Comparison of ENCODE assay signal across 43 cellular contexts in genomic region chr7:99855236-99855635, GRCh38. TPM values are rescaled to one million over a fixed set of nuclear protein-coding genes. Genes with fewer than 3 reads are reported as not detected.
"Had no signal": no experiment of that assay in that cellular context is flagged by ENCODE, and none has a peak within 500 bp of the region (broad histone marks: within the 10 kb centered on the region; RNA-seq: fewer than 3 reads in every experiment).

No MANE protein-coding gene starts in this region.

- H3K36me3 ChIP-seq: adrenal gland, ascending aorta, brain microvascular endothelial cell, breast epithelium, cardiac muscle cell had no signal

- H3K9me3 ChIP-seq: adrenal gland, ascending aorta, body of pancreas, breast epithelium had no signal

- H3K27me3 Mint-ChIP-seq: activated naive CD8-positive, alpha-beta T cell treated with anti-CD3 and anti-CD28 coated beads, Interleukin-2, amount 50 U/mL, for 24 hours had no signal

- H3K27ac Mint-ChIP-seq: activated naive CD4-positive, alpha-beta T cell treated with anti-CD3 and anti-CD28 coated beads for 36 hours; activated naive CD4-positive, alpha-beta T cell treated with anti-CD3 and anti-CD28 coated beads, Interleukin-2, amount 10 ng/mL, durations not matched to agents 7 days and 5 days; activated naive CD4-positive, alpha-beta T cell treated with anti-CD3 and anti-CD28 coated beads, Interleukin-2, amount 50 U/mL, for 24 hours; activated naive CD4-positive, alpha-beta T cell treated with anti-CD3 and anti-CD28 coated beads, Interleukin-2, amount 50 U/mL, for 72 hours; activated naive CD8-positive, alpha-beta T cell; activated naive CD8-positive, alpha-beta T cell treated with anti-CD3 and anti-CD28 coated beads for 36 hours; activated naive CD8-positive, alpha-beta T cell treated with anti-CD3 and anti-CD28 coated beads, Interleukin-2, amount 10 ng/mL, durations not matched to agents 7 days and 5 days; activated naive CD8-positive, alpha-beta T cell treated with anti-CD3 and anti-CD28 coated beads, Interleukin-2, amount 50 U/mL, for 24 hours; activated T-cell treated with anti-CD3 and anti-CD28 coated beads, Interleukin-2, amount 50 U/mL, for 24 hours; activated T-cell treated with anti-CD3 and anti-CD28 coated beads, Interleukin-2, amount 50 U/mL, for 72 hours; activated T-helper 1 cell treated with anti-CD3 and anti-CD28 coated beads, Interleukin-12 subunit alpha, Interleukin-12 subunit beta, Interleukin-2, Interleukin-4 antibody, amounts not matched to agents 30 ng/mL and 10 ng/mL and 1 ng/mL, durations not matched to agents 14 hours and 24 hours and 36 hours; activated T-helper 17 cell treated with anti-CD3 and anti-CD28 coated beads, Interleukin-2, amount 50 U/mL, for 72 hours; activated T-helper 2 cell treated with anti-CD3 and anti-CD28 coated beads, Interferon-gamma antibody, Interleukin-2, Interleukin-4, amounts not matched to agents 10 μg/mL and 5 μg/mL and 100 μg/mL, durations not matched to agents 14 hours and 24 hours and 36 hours; brain had no signal

- H3K4me1 Mint-ChIP-seq: activated naive CD4-positive, alpha-beta T cell treated with anti-CD3 and anti-CD28 coated beads, Interleukin-2, amount 10 ng/mL, durations not matched to agents 7 days and 5 days; activated naive CD4-positive, alpha-beta T cell treated with anti-CD3 and anti-CD28 coated beads, Interleukin-2, amount 50 U/mL, for 24 hours; activated naive CD8-positive, alpha-beta T cell treated with anti-CD3 and anti-CD28 coated beads for 36 hours; activated naive CD8-positive, alpha-beta T cell treated with anti-CD3 and anti-CD28 coated beads, Interleukin-2, amount 10 ng/mL, durations not matched to agents 7 days and 5 days; activated naive CD8-positive, alpha-beta T cell treated with anti-CD3 and anti-CD28 coated beads, Interleukin-2, amount 50 U/mL, for 24 hours; activated T-helper 17 cell treated with anti-CD3 and anti-CD28 coated beads, Interleukin-2, amount 50 U/mL, for 72 hours; brain; central memory CD8-positive, alpha-beta T cell had no signal

- H3K4me3 Mint-ChIP-seq: activated naive CD4-positive, alpha-beta T cell treated with anti-CD3 and anti-CD28 coated beads for 36 hours; activated naive CD4-positive, alpha-beta T cell treated with anti-CD3 and anti-CD28 coated beads, Interleukin-2, amount 10 ng/mL, durations not matched to agents 7 days and 5 days; activated naive CD4-positive, alpha-beta T cell treated with anti-CD3 and anti-CD28 coated beads, Interleukin-2, amount 50 U/mL, for 24 hours; activated naive CD8-positive, alpha-beta T cell; activated naive CD8-positive, alpha-beta T cell treated with anti-CD3 and anti-CD28 coated beads for 36 hours; activated naive CD8-positive, alpha-beta T cell treated with anti-CD3 and anti-CD28 coated beads, Interleukin-2, amount 10 ng/mL, durations not matched to agents 7 days and 5 days; activated naive CD8-positive, alpha-beta T cell treated with anti-CD3 and anti-CD28 coated beads, Interleukin-2, amount 50 U/mL, for 24 hours; activated T-cell treated with anti-CD3 and anti-CD28 coated beads, Interleukin-2, amount 50 U/mL, for 24 hours; activated T-cell treated with anti-CD3 and anti-CD28 coated beads, Interleukin-2, amount 50 U/mL, for 4 hours; activated T-cell treated with anti-CD3 and anti-CD28 coated beads, Interleukin-2, amount 50 U/mL, for 72 hours; activated T-helper 1 cell treated with anti-CD3 and anti-CD28 coated beads, Interleukin-12 subunit alpha, Interleukin-12 subunit beta, Interleukin-2, Interleukin-4 antibody, amounts not matched to agents 30 ng/mL and 10 ng/mL and 1 ng/mL, durations not matched to agents 14 hours and 24 hours and 36 hours; activated T-helper 17 cell treated with anti-CD3 and anti-CD28 coated beads, Interleukin-2, amount 50 U/mL, for 72 hours; brain; central memory CD8-positive, alpha-beta T cell had no signal

- FAIRE-seq: astrocyte, bronchial epithelial cell had no signal

- DNase-seq: activated effector memory CD4-positive, alpha-beta T cell treated with anti-CD3 and anti-CD28 coated beads, Interleukin-2, amount 50 U/mL, for 16 hours; activated effector memory CD4-positive, alpha-beta T cell treated with Interleukin-2 at 50 U/mL for 16 hours; activated gamma-delta T cell; activated gamma-delta T cell treated with Interleukin-2 at 50 U/mL for 16 hours; activated naive CD4-positive, alpha-beta T cell; activated naive CD4-positive, alpha-beta T cell treated with anti-CD3 and anti-CD28 coated beads for 36 hours; activated naive CD4-positive, alpha-beta T cell treated with anti-CD3 and anti-CD28 coated beads, Interleukin-2, amount 10 ng/mL, durations not matched to agents 7 days and 5 days; activated naive CD4-positive, alpha-beta T cell treated with anti-CD3 and anti-CD28 coated beads, Interleukin-2, amount 50 U/mL, for 16 hours; activated naive CD4-positive, alpha-beta T cell treated with Interleukin-2 at 50 U/mL for 16 hours; activated naive CD8-positive, alpha-beta T cell treated with anti-CD3 and anti-CD28 coated beads for 36 hours; activated naive CD8-positive, alpha-beta T cell treated with anti-CD3 and anti-CD28 coated beads, Interleukin-2, amount 10 ng/mL, durations not matched to agents 7 days and 5 days; activated naive CD8-positive, alpha-beta T cell treated with anti-CD3 and anti-CD28 coated beads, Interleukin-2, amount 50 U/mL, for 24 hours; activated T-cell treated with anti-CD3 and anti-CD28 coated beads, Interleukin-2, amount 50 U/mL, for 24 hours; activated T-cell treated with anti-CD3 and anti-CD28 coated beads, Interleukin-2, amount 50 U/mL, for 4 hours; activated T-cell treated with anti-CD3 and anti-CD28 coated beads, Interleukin-2, amount 50 U/mL, for 48 hours; activated T-cell treated with anti-CD3 and anti-CD28 coated beads, Interleukin-2, amount 50 U/mL, for 72 hours; adrenal gland; amniotic stem cell; amygdala; anterior cingulate cortex; aorta; body of pancreas; brain microvascular endothelial cell; caudate nucleus; central memory CD4-positive, alpha-beta T cell; cerebellar nuclear complex had no signal

- H3K36me3 Mint-ChIP-seq: activated naive CD4-positive, alpha-beta T cell treated with anti-CD3 and anti-CD28 coated beads, Interleukin-2, amount 10 ng/mL, durations not matched to agents 7 days and 5 days; activated naive CD4-positive, alpha-beta T cell treated with anti-CD3 and anti-CD28 coated beads, Interleukin-2, amount 50 U/mL, for 24 hours; activated naive CD4-positive, alpha-beta T cell treated with anti-CD3 and anti-CD28 coated beads, Interleukin-2, amount 50 U/mL, for 72 hours; activated naive CD8-positive, alpha-beta T cell; activated naive CD8-positive, alpha-beta T cell treated with anti-CD3 and anti-CD28 coated beads for 36 hours; activated naive CD8-positive, alpha-beta T cell treated with anti-CD3 and anti-CD28 coated beads, Interleukin-2, amount 10 ng/mL, durations not matched to agents 7 days and 5 days; brain had no signal

- H3K4me3 ChIP-seq: adrenal gland, ascending aorta, body of pancreas, breast epithelium, cardiac muscle cell had no signal

- H3K27ac ChIP-seq: adrenal gland, ascending aorta, body of pancreas, brain microvascular endothelial cell, breast epithelium, cardiac muscle cell had no signal

- H3K4me1 ChIP-seq: breast epithelium had no signal

- ATAC-seq: activated naive CD4-positive, alpha-beta T cell treated with anti-CD3 and anti-CD28 coated beads, Interleukin-2, amount 50 U/mL, for 72 hours; activated naive CD8-positive, alpha-beta T cell treated with anti-CD3 and anti-CD28 coated beads, Interleukin-2, amount 50 U/mL, for 24 hours; activated T-cell treated with anti-CD3 and anti-CD28 coated beads, Interleukin-2, amount 50 U/mL, for 4 hours; activated T-cell treated with anti-CD3 and anti-CD28 coated beads, Interleukin-2, amount 50 U/mL, for 72 hours; activated T-helper 17 cell treated with anti-CD3 and anti-CD28 coated beads, Interleukin-2, amount 50 U/mL, for 72 hours; body of pancreas had no signal

- H3K9me3 Mint-ChIP-seq: activated naive CD4-positive, alpha-beta T cell treated with anti-CD3 and anti-CD28 coated beads for 36 hours; activated naive CD4-positive, alpha-beta T cell treated with anti-CD3 and anti-CD28 coated beads, Interleukin-2, amount 10 ng/mL, durations not matched to agents 7 days and 5 days; activated naive CD4-positive, alpha-beta T cell treated with anti-CD3 and anti-CD28 coated beads, Interleukin-2, amount 50 U/mL, for 24 hours; activated naive CD4-positive, alpha-beta T cell treated with anti-CD3 and anti-CD28 coated beads, Interleukin-2, amount 50 U/mL, for 72 hours; activated naive CD8-positive, alpha-beta T cell treated with anti-CD3 and anti-CD28 coated beads for 36 hours; activated naive CD8-positive, alpha-beta T cell treated with anti-CD3 and anti-CD28 coated beads, Interleukin-2, amount 10 ng/mL, durations not matched to agents 7 days and 5 days; activated naive CD8-positive, alpha-beta T cell treated with anti-CD3 and anti-CD28 coated beads, Interleukin-2, amount 50 U/mL, for 24 hours; activated T-cell treated with anti-CD3 and anti-CD28 coated beads, Interleukin-2, amount 50 U/mL, for 24 hours; activated T-cell treated with anti-CD3 and anti-CD28 coated beads, Interleukin-2, amount 50 U/mL, for 4 hours; activated T-cell treated with anti-CD3 and anti-CD28 coated beads, Interleukin-2, amount 50 U/mL, for 72 hours; activated T-helper 1 cell treated with anti-CD3 and anti-CD28 coated beads, Interleukin-12 subunit alpha, Interleukin-12 subunit beta, Interleukin-2, Interleukin-4 antibody, amounts not matched to agents 30 ng/mL and 10 ng/mL and 1 ng/mL, durations not matched to agents 14 hours and 24 hours and 36 hours; activated T-helper 17 cell treated with anti-CD3 and anti-CD28 coated beads, Interleukin-2, amount 50 U/mL, for 72 hours; activated T-helper 2 cell treated with anti-CD3 and anti-CD28 coated beads, Interferon-gamma antibody, Interleukin-2, Interleukin-4, amounts not matched to agents 10 μg/mL and 5 μg/mL and 100 μg/mL, durations not matched to agents 14 hours and 24 hours and 36 hours; brain; central memory CD8-positive, alpha-beta T cell had no signal

- H3K27me3 ChIP-seq: adrenal gland, ascending aorta, body of pancreas, brain microvascular endothelial cell, breast epithelium, cardiac muscle cell had no signal

RNA-seq across cellular contexts. Expression of gene OR2AE1, which starts 21.6 kb away (rescaled TPM):
- total RNA-seq: activated naive CD4-positive, alpha-beta T cell treated with anti-CD3 and anti-CD28 coated beads for 36 hours; activated naive CD8-positive, alpha-beta T cell treated with anti-CD3 and anti-CD28 coated beads for 36 hours; ascending aorta; astrocyte; bronchial epithelial cell; cardiac muscle cell; cardiac septum; chondrocyte had no signal
- polyA plus RNA-seq: adipose tissue, adrenal gland, aorta, cardiac muscle cell had no signal

RNA-seq across cellular contexts. Expression of gene CYP3A43, which starts 27.4 kb away (rescaled TPM):
- total RNA-seq: activated naive CD4-positive, alpha-beta T cell treated with anti-CD3 and anti-CD28 coated beads for 36 hours; activated naive CD4-positive, alpha-beta T cell treated with anti-CD3 and anti-CD28 coated beads, Interleukin-2, amount 50 U/mL, for 72 hours; activated naive CD8-positive, alpha-beta T cell treated with anti-CD3 and anti-CD28 coated beads for 36 hours; activated naive CD8-positive, alpha-beta T cell treated with anti-CD3 and anti-CD28 coated beads, Interleukin-2, amount 10 ng/mL, durations not matched to agents 7 days and 5 days; activated T-cell treated with anti-CD3 and anti-CD28 coated beads, Interleukin-2, amount 50 U/mL, for 4 hours; activated T-helper 1 cell treated with anti-CD3 and anti-CD28 coated beads, Interleukin-12 subunit alpha, Interleukin-12 subunit beta, Interleukin-2, Interleukin-4 antibody, amounts not matched to agents 30 ng/mL and 10 ng/mL and 1 ng/mL, durations not matched to agents 14 hours and 24 hours and 36 hours; activated T-helper 2 cell treated with anti-CD3 and anti-CD28 coated beads, Interferon-gamma antibody, Interleukin-2, Interleukin-4, amounts not matched to agents 10 μg/mL and 5 μg/mL and 100 μg/mL, durations not matched to agents 14 hours and 24 hours and 36 hours; adrenal gland; ascending aorta; astrocyte; breast epithelium; bronchial epithelial cell; cardiac muscle cell; cardiac septum; cerebellum; chondrocyte had no signal
- polyA plus RNA-seq: adrenal gland, aorta had no signal
